Comparison of ENCODE assay signal across 1 cellular context in the genomic region with DNA sequence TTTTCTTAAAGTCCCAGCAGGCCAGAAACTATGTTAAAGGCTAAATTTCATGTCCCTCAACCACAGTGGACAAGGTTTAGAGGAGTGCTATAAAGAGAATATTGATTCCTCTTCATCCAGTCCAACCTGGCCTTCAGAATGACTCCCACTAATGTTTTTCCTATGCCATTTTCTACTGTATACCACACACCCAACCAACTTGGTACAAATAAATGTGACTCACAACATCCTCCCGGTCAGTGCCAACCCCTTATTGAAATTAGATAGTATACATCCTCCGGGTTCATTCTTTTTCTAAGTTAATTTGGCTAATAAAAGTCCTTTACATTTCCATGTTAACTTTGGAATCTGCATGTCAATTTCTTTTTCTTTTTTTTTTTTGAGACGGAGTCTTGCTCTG.
TF ChIP-seq lines count a peak whose summit lies in the region.

No MANE protein-coding gene starts in this region.

TF ChIP-seq in GM23338, 12 proteins besides CTCF, POLR2A, EP300 and RAD21 (continued from another document):
- TF ChIP-seq, protein P1, sequence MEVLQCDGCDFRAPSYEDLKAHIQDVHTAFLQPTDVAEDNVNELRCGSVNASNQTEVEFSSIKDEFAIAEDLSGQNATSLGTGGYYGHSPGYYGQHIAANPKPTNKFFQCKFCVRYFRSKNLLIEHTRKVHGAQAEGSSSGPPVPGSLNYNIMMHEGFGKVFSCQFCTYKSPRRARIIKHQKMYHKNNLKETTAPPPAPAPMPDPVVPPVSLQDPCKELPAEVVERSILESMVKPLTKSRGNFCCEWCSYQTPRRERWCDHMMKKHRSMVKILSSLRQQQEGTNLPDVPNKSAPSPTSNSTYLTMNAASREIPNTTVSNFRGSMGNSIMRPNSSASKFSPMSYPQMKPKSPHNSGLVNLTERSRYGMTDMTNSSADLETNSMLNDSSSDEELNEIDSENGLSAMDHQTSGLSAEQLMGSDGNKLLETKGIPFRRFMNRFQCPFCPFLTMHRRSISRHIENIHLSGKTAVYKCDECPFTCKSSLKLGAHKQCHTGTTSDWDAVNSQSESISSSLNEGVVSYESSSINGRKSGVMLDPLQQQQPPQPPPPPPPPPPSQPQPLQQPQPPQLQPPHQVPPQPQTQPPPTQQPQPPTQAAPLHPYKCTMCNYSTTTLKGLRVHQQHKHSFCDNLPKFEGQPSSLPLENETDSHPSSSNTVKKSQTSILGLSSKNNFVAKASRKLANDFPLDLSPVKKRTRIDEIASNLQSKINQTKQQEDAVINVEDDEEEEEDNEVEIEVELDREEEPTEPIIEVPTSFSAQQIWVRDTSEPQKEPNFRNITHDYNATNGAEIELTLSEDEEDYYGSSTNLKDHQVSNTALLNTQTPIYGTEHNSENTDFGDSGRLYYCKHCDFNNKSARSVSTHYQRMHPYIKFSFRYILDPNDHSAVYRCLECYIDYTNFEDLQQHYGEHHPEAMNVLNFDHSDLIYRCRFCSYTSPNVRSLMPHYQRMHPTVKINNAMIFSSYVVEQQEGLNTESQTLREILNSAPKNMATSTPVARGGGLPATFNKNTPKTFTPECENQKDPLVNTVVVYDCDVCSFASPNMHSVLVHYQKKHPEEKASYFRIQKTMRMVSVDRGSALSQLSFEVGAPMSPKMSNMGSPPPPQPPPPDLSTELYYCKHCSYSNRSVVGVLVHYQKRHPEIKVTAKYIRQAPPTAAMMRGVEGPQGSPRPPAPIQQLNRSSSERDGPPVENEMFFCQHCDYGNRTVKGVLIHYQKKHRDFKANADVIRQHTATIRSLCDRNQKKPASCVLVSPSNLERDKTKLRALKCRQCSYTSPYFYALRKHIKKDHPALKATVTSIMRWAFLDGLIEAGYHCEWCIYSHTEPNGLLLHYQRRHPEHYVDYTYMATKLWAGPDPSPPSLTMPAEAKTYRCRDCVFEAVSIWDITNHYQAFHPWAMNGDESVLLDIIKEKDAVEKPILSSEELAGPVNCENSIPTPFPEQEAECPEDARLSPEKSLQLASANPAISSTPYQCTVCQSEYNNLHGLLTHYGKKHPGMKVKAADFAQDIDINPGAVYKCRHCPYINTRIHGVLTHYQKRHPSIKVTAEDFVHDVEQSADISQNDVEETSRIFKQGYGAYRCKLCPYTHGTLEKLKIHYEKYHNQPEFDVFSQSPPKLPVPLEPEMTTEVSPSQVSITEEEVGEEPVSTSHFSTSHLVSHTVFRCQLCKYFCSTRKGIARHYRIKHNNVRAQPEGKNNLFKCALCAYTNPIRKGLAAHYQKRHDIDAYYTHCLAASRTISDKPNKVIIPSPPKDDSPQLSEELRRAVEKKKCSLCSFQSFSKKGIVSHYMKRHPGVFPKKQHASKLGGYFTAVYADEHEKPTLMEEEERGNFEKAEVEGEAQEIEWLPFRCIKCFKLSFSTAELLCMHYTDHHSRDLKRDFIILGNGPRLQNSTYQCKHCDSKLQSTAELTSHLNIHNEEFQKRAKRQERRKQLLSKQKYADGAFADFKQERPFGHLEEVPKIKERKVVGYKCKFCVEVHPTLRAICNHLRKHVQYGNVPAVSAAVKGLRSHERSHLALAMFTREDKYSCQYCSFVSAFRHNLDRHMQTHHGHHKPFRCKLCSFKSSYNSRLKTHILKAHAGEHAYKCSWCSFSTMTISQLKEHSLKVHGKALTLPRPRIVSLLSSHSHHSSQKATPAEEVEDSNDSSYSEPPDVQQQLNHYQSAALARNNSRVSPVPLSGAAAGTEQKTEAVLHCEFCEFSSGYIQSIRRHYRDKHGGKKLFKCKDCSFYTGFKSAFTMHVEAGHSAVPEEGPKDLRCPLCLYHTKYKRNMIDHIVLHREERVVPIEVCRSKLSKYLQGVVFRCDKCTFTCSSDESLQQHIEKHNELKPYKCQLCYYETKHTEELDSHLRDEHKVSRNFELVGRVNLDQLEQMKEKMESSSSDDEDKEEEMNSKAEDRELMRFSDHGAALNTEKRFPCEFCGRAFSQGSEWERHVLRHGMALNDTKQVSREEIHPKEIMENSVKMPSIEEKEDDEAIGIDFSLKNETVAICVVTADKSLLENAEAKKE (CRISPR knock-in tag; IDR thresholded peaks at IDR 0.05), result no peak
- TF ChIP-seq ZNF114 (CRISPR knock-in tag; IDR thresholded peaks at IDR 0.05), result no peak
- no peak for TF ChIP-seq NANOG (IDR thresholded peaks at IDR 0.05; ENCODE audit: borderline replicate concordance)
- no peak for TF ChIP-seq STAT1 (IDR thresholded peaks at IDR 0.05; ENCODE audit: unreplicated experiment)
